In the genomic region with DNA sequence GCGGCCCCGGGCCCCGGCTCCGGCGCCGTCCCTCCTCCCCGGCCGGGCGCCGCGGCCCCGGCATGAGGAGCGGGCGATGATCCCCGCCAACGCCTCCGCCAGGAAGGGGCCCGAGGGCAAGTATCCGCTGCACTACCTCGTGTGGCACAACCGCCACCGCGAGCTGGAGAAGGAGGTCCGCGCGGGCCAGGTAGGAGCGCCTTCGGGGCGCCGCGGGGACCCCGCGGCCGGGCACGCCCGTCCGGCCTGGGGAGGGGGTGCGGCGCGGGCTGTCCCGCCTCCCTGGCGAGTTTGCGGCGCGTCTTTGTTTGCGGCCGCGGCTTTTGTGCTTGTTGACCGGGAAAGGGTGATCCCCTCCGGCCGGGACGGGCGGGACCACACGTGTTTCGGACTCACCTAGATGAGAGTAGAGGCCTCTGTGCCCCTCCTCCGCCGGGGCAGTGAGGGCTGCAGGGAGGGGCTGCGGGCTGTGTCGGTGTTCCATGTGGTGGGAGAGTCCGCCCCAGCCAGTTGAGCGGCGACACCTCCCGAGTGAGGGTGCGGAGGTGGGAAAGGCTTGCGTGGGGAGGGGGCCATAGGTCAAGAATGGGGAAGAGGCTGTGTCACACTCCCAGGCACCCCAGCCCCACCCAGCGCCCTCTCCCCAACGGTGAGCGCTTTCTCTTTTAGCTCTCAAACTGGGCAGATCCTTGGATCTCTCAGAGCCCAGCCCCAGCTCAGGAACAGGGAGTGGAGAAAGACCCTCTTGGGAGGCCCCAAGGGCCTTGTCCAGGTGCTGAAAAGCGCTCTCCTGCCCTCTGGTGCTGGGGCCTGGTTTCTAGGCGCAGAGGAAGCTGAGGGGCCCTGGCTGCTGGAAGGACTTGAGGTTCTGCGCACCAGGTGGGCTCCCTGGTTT, we compare ENCODE assay signal across 6 cellular contexts. TPM values are rescaled to one million over a fixed set of nuclear protein-coding genes. Genes with fewer than 3 reads are reported as not detected.
DNase-seq lines count a peak whose midpoint lies in the region; ATAC-seq, FAIRE-seq and TF ChIP-seq lines count a peak whose summit lies in the region.

No MANE protein-coding gene starts in this region.

- TF ChIP-seq CTCF in BJ (IDR thresholded peaks at IDR 0.05; ENCODE audit: insufficient read depth, low read depth, low read length) (peak; percentile 10; the same call in 1 of the 2 replicates), astrocyte (IDR thresholded peaks at IDR 0.05; ENCODE audit: insufficient read depth, low read depth, low read length) (no peak)

- no peak for ATAC-seq in GM21447 (IDR thresholded peaks at IDR 0.05; ENCODE audit: unreplicated experiment)

- peak overlapping the region; percentile 86 for H3K4me2 ChIP-seq in astrocyte (ENCODE audit: low read length)

- H3K9me3 ChIP-seq in astrocyte (ENCODE audit: insufficient read depth, low read depth, low read length): no peaks in the 10 kb centered on the region

- H3K36me3 ChIP-seq in BJ (ENCODE audit: control insufficient read depth, insufficient read depth, low read length) (no peaks in the 10 kb centered on the region), astrocyte (ENCODE audit: insufficient read depth, low read length) (no peaks in the 10 kb centered on the region)

- peaks cover 8% of the 10 kb centered on the region for H3K79me2 ChIP-seq in astrocyte (ENCODE audit: insufficient read depth, low read length)

- H3K4me1 ChIP-seq in astrocyte (ENCODE audit: insufficient read depth, low read length): peaks cover 45% of the 10 kb centered on the region

- CTCF ChIA-PET in BJ (lab: Yijun Ruan, JAX): interaction anchor here (0.5 to 4.7 kb wide), 6 partner anchors 12 to 427 kb away, joined by 3 to 61 read pairs (median 12); no protein-coding TSS in a partner anchor

- POLR2A ChIA-PET in BJ (lab: Charles Lee): no interaction called here

- H3K27me3 Mint-ChIP-seq in astrocyte (ENCODE audit: low read depth, unreplicated experiment): no peaks in the 10 kb centered on the region

- FAIRE-seq in astrocyte (lab: Jason Lieb, UNC): no peak

- H3K9me3 Mint-ChIP-seq in astrocyte (ENCODE audit: unreplicated experiment): no peaks in the 10 kb centered on the region

- H3K4me3 ChIP-seq in BJ (ENCODE audit: low read depth, low read length) (peak overlapping the region; percentile 59), astrocyte (ENCODE audit: insufficient read depth, low read depth, low read length) (peak overlapping the region; percentile 57)

- no peak for DNase-seq in BJ (ENCODE audit: low read depth)
- peak; percentile 5 for DNase-seq in KG1 (lab: John Stamatoyannopoulos, UW)
- DNase-seq in astrocyte (ENCODE audit: low read depth): no peak
- peak; percentile 38 for DNase-seq in myocyte (ENCODE audit: low read depth)
- DNase-seq in hepatic stellate cell (ENCODE audit: low spot score): no peak

- H3K36me3 Mint-ChIP-seq in astrocyte (ENCODE audit: low read depth, unreplicated experiment): no peaks in the 10 kb centered on the region

- H3K27ac Mint-ChIP-seq in astrocyte (ENCODE audit: unreplicated experiment): no peak overlapping the region

- no peaks in the 10 kb centered on the region for H3K27me3 ChIP-seq in BJ (ENCODE audit: control insufficient read depth, insufficient read depth, low read length)
- peaks cover 12% of the 10 kb centered on the region for H3K27me3 ChIP-seq in astrocyte (ENCODE audit: insufficient read depth, low read length)

- H3K27ac ChIP-seq in astrocyte (ENCODE audit: low read depth, low read length): no peak overlapping the region

- peak overlapping the region; percentile 84 for H3K4me3 Mint-ChIP-seq in astrocyte (ENCODE audit: unreplicated experiment)

- peaks cover 42% of the 10 kb centered on the region for H4K20me1 ChIP-seq in astrocyte (ENCODE audit: insufficient read depth, low read length)

- H2AFZ ChIP-seq in astrocyte (ENCODE audit: low read depth, low read length): peak overlapping the region; percentile 85

- peaks cover 8% of the 10 kb centered on the region for H3K4me1 Mint-ChIP-seq in astrocyte (ENCODE audit: low read depth, unreplicated experiment)

- H3K9ac ChIP-seq in astrocyte (ENCODE audit: low read length): peak overlapping the region; percentile 31

RNA-seq across cellular contexts. Expression of a gene that starts 0.9 kb away (rescaled TPM):
- polyA plus RNA-seq in BJ (2011; rRNA removed): 1.9 and 3.1 TPM in 2 replicates
- 2.9 and 3.7 TPM in 2 replicates for polyA minus RNA-seq in BJ (2011; rRNA and poly(A)+ RNA removed)
- 16.3 and 17.9 TPM in 2 replicates for total RNA-seq in astrocyte
- 29.1 and 41.2 TPM in 2 replicates for total RNA-seq in myocyte
- 13.0 TPM for polyA plus RNA-seq in myocyte (2012)

RNA-seq across cellular contexts. Expression of a gene that starts 4.3 kb away (rescaled TPM):
- 21.6 and 32.0 TPM in 2 replicates for polyA plus RNA-seq in BJ (2011; rRNA removed)
- polyA minus RNA-seq in BJ (2011; rRNA and poly(A)+ RNA removed): 28.2 and 37.6 TPM in 2 replicates
- total RNA-seq in astrocyte: 48.9 and 52.2 TPM in 2 replicates
- 64.7 and 71.2 TPM in 2 replicates for total RNA-seq in myocyte
- 37.5 TPM for polyA plus RNA-seq in myocyte (2012)

RNA-seq across cellular contexts. Expression of a gene that starts 25.3 kb away (rescaled TPM):
- polyA plus RNA-seq in BJ (2011; rRNA removed): 26.8 and 38.7 TPM in 2 replicates
- 45.3 and 97.0 TPM in 2 replicates for polyA minus RNA-seq in BJ (2011; rRNA and poly(A)+ RNA removed)
- total RNA-seq in astrocyte: 31.7 and 31.8 TPM in 2 replicates
- total RNA-seq in myocyte: 44.3 and 46.7 TPM in 2 replicates
- 38.4 TPM for polyA plus RNA-seq in myocyte (2012)

RNA-seq across cellular contexts. Expression of a gene that starts 27.0 kb away (rescaled TPM):
- 5.2 and 5.8 TPM in 2 replicates for polyA plus RNA-seq in BJ (2011; rRNA removed)
- 4.6 and 7.3 TPM in 2 replicates for polyA minus RNA-seq in BJ (2011; rRNA and poly(A)+ RNA removed)
- 8.6 and 9.7 TPM in 2 replicates for total RNA-seq in astrocyte
- 7.9 and 8.5 TPM in 2 replicates for total RNA-seq in myocyte
- 7.7 TPM for polyA plus RNA-seq in myocyte (2012)

RNA-seq across cellular contexts. Expression of a gene that starts 28.9 kb away (rescaled TPM):
- polyA plus RNA-seq in BJ (2011; rRNA removed): 8.0 and 19.3 TPM in 2 replicates
- 12.4 and 14.2 TPM in 2 replicates for polyA minus RNA-seq in BJ (2011; rRNA and poly(A)+ RNA removed)
- 8.9 and 9.5 TPM in 2 replicates for total RNA-seq in astrocyte
- 254 and 269 TPM in 2 replicates for total RNA-seq in myocyte
- 102 TPM for polyA plus RNA-seq in myocyte (2012)

Comparison
In these comparisons a context has a peak if more than half of its experiments do, and no peak if none do; other contexts are left out.
1. DNase-seq: peak in KG1 (single experiment) and myocyte (single experiment); none in BJ (single experiment), astrocyte (single experiment) and hepatic stellate cell (single experiment).